In the genomic region with DNA sequence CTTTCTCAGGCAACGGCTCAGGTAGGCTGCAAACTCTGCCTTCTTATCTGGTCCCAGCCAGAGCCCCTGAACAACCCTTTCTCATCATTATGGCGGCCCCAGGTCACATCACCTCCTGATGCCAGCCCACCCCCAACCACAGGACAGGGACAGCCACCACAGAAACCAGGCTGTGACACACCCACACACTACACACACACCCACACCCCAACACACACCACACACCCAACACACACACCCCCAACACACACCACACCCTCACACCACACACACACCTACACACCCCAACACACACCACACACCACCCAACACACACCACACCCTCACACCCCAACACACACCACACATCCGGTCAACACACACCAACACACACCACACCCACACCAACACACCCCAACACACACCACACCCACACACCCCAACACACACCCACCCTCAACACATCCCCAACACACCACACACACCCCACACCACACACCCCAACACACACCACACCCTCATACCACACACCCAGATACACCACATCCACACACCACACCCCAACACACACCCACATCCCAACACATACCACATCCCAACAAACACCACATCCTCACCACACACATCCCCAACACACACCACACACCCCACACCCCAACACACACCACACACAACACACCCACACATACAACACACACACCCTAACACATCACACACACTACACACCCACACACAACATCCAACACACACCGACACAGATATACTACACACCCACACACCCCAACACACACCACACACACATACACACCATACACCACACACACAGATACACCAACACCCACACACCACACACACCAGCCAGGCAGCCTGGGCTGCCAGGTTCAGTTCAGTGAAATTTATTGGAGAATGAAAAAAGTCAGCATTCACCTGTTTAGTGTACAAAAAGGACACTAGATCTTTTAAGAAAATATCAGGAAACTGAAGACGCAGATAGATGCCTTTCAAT, we compare ENCODE assay signal across 15 cellular contexts. TPM values are rescaled to one million over a fixed set of nuclear protein-coding genes. Genes with fewer than 3 reads are reported as not detected.
A peak's percentile ranks its signal among the peaks of the same experiment; 100 is the strongest.
DNase-seq lines count a peak whose midpoint lies in the region; ATAC-seq, FAIRE-seq and TF ChIP-seq lines count a peak whose summit lies in the region.
"Had no signal": no experiment of that assay in that cellular context is flagged by ENCODE, and none has a peak within 500 bp of the region (broad histone marks: within the 10 kb centered on the region; RNA-seq: fewer than 3 reads in every experiment).

No MANE protein-coding gene starts in this region.

- H3K36me3 ChIP-seq in Caco-2 (ENCODE audit: control insufficient read depth, insufficient read depth, low read length): 0 out of 2 replicates have a peak, but pooled peaks cover 2% of the 10 kb centered on the region

- H3K27ac ChIP-seq in right cardiac atrium (ENCODE audit: low read length): no peak overlapping the region
- H3K27ac ChIP-seq: C4-2B, WERI-Rb-1 had no signal

- WGBS in right cardiac atrium: 86% methylated on average over 5 of the region's 5 CpGs

- H3K4me1 Mint-ChIP-seq in Caco-2 (ENCODE audit: low read depth, unreplicated experiment) (peaks cover 26% of the 10 kb centered on the region), natural killer cell (peaks cover 15 to 47% of the 10 kb centered on the region in 2 donors)
- H3K4me1 Mint-ChIP-seq in activated naive CD8-positive, alpha-beta T cell treated with anti-CD3 and anti-CD28 coated beads, Interleukin-2, amount 50 U/mL, for 24 hours: peaks cover 10% of the 10 kb centered on the region

- no TSS peak for BruUV-seq in Caco-2 (replicated peaks; lab: Mats Ljungman, UMichigan)

- peak overlapping the region; percentile 29 for H3K27ac Mint-ChIP-seq in Caco-2 (ENCODE audit: unreplicated experiment)
- H3K27ac Mint-ChIP-seq in activated naive CD8-positive, alpha-beta T cell treated with anti-CD3 and anti-CD28 coated beads, Interleukin-2, amount 50 U/mL, for 24 hours: peak overlapping the region; percentile 68
- peak overlapping the region; percentile 85 to 98 for H3K27ac Mint-ChIP-seq in natural killer cell

- H3K4me3 ChIP-seq in Caco-2 (ENCODE audit: low read depth, low read length) (no peak overlapping the region), right cardiac atrium (ENCODE audit: low read length) (no peak overlapping the region)

- POLR2A ChIA-PET in Caco-2 (lab: Charles Lee): no interaction called here

- H3K9me3 ChIP-seq in Caco-2 (no peaks in the 10 kb centered on the region), right cardiac atrium (ENCODE audit: control insufficient read depth, low read length) (no peaks in the 10 kb centered on the region)

- intact Hi-C loops in Caco-2 (cut with micrococcal nuclease; ENCODE audit: unreplicated experiment) (no loop called here), natural killer cell (cut with micrococcal nuclease) (no loop called here), right cardiac atrium (cut with DNase I) (loop anchor here in 2 of 4 donors (10.0 kb wide), 2 partner anchors 413 to 423 kb away; no protein-coding TSS in a partner anchor)

- H3K4me3 Mint-ChIP-seq in Caco-2 (ENCODE audit: unreplicated experiment) (peak overlapping the region; percentile 2), natural killer cell (peak overlapping the region; percentile 45)
- peak overlapping the region; percentile 19 for H3K4me3 Mint-ChIP-seq in activated naive CD8-positive, alpha-beta T cell treated with anti-CD3 and anti-CD28 coated beads, Interleukin-2, amount 50 U/mL, for 24 hours

- peaks cover 10% of the 10 kb centered on the region for H3K9me3 Mint-ChIP-seq in Caco-2 (ENCODE audit: unreplicated experiment)
- peaks cover 5% of the 10 kb centered on the region for H3K9me3 Mint-ChIP-seq in activated naive CD8-positive, alpha-beta T cell treated with anti-CD3 and anti-CD28 coated beads, Interleukin-2, amount 50 U/mL, for 24 hours
- H3K9me3 Mint-ChIP-seq in natural killer cell: peaks cover 4% of the 10 kb centered on the region in 2 donors

- CTCF ChIA-PET in Caco-2 (lab: Charles Lee): no interaction called here

- H3K27me3 ChIP-seq in Caco-2 (replicated peaks; ENCODE audit: control insufficient read depth, insufficient read depth, low read length) (no peaks in the 10 kb centered on the region), right cardiac atrium (ENCODE audit: control insufficient read depth, insufficient read depth) (no peaks in the 10 kb centered on the region)

- DNase-seq in Caco-2 (peak in 1 of 2 experiments; percentile 57), HTR-8/SVneo (ENCODE audit: insufficient read length, low spot score) (no peak), natural killer cell (no peak), NCI-H1694 (lab: John Stamatoyannopoulos, UW) (no peak), NCI-H524 (lab: John Stamatoyannopoulos, UW) (no peak), right cardiac atrium (no peak)
- no peak for DNase-seq in activated naive CD8-positive, alpha-beta T cell treated with anti-CD3 and anti-CD28 coated beads, Interleukin-2, amount 50 U/mL, for 24 hours
- no peak for DNase-seq in effector CD4-positive, alpha-beta T cell
- DNase-seq: activated gamma-delta T cell, mesendoderm, NCI-H187, SHP77 treated with DMSO at 0.1 percent for 48 hours, WERI-Rb-1 had no signal

- H3K4me1 ChIP-seq in Caco-2 (peaks cover 23% of the 10 kb centered on the region), right cardiac atrium (ENCODE audit: control insufficient read depth, insufficient read depth, low read length) (peaks cover 6% of the 10 kb centered on the region)

- TF ChIP-seq CTCF in Caco-2 (IDR thresholded peaks at IDR 0.05; ENCODE audit: insufficient read depth in 1 of 2, low read depth in 1 of 2, low read length in 1 of 2, severe bottlenecking in 1 of 2, unreplicated experiment in 1 of 2): no peak
- TF ChIP-seq CTCF in natural killer cell (IDR thresholded peaks at IDR 0.05): no peak

- peaks cover 55% of the 10 kb centered on the region for H3K36me3 Mint-ChIP-seq in Caco-2 (ENCODE audit: insufficient read depth, unreplicated experiment)
- peaks cover 9% of the 10 kb centered on the region for H3K36me3 Mint-ChIP-seq in activated naive CD8-positive, alpha-beta T cell treated with anti-CD3 and anti-CD28 coated beads, Interleukin-2, amount 50 U/mL, for 24 hours (ENCODE audit: low read depth)
- no peaks in the 10 kb centered on the region for H3K36me3 Mint-ChIP-seq in natural killer cell

- no peaks in the 10 kb centered on the region for H3K27me3 Mint-ChIP-seq in Caco-2 (ENCODE audit: insufficient read depth, unreplicated experiment)
- H3K27me3 Mint-ChIP-seq in activated naive CD8-positive, alpha-beta T cell treated with anti-CD3 and anti-CD28 coated beads, Interleukin-2, amount 50 U/mL, for 24 hours: no peaks in the 10 kb centered on the region
- H3K27me3 Mint-ChIP-seq in natural killer cell (ENCODE audit: low read depth in 2 of 2): no peaks in the 10 kb centered on the region

- ATAC-seq in activated naive CD8-positive, alpha-beta T cell treated with anti-CD3 and anti-CD28 coated beads, Interleukin-2, amount 50 U/mL, for 24 hours: no peak
- ATAC-seq in natural killer cell: peak; percentile 12 to 33 (median 29)
- no peak for ATAC-seq in right cardiac atrium

- FAIRE-seq in HTR-8/SVneo (lab: Jason Lieb, UNC): peak; percentile 98
- FAIRE-seq: G401.6 had no signal

RNA-seq across cellular contexts. Expression of gene ISYNA1, which starts 4.2 kb away (rescaled TPM):
- total RNA-seq in Caco-2 (2022): 65.3 and 67.3 TPM in 2 replicates
- 10 to 100 TPM; 39.7 to 53.6 (median 40.1) TPM for total RNA-seq in natural killer cell
- 10 to 100 TPM; 36.9 to 55.4 (median 45.3) TPM for total RNA-seq in right cardiac atrium
- 50.7 TPM for polyA plus RNA-seq in right cardiac atrium

RNA-seq across cellular contexts. Expression of gene SSBP4, which starts 22.9 kb away (rescaled TPM):
- total RNA-seq in Caco-2 (2022): 46.2 and 49.4 TPM in 2 replicates
- 100 to 1,000 TPM; 137 to 169 (median 158) TPM for total RNA-seq in natural killer cell
- total RNA-seq in right cardiac atrium: 10 to 100 TPM; 32.7 to 40.0 (median 37.8) TPM
- 36.2 TPM for polyA plus RNA-seq in right cardiac atrium

RNA-seq across cellular contexts. Expression of gene LRRC25, which starts 44.7 kb away (rescaled TPM):
- not detected in 2 replicates for total RNA-seq in Caco-2 (2022)
- total RNA-seq in natural killer cell: 10 to 100 TPM in 2 of 3 donors, 1 to 10 TPM in 1; 3.9 to 28.2 (median 12.0) TPM
- 1 to 10 TPM; 3.1 to 4.3 (median 3.7) TPM for total RNA-seq in right cardiac atrium
- polyA plus RNA-seq in right cardiac atrium: 1.5 TPM

RNA-seq across cellular contexts. Expression of gene GDF15, which starts 56.1 kb away (rescaled TPM):
- total RNA-seq in Caco-2 (2022): 55.3 and 56.1 TPM in 2 replicates
- total RNA-seq in natural killer cell: 1 to 10 TPM in 1 of 3 donors, under 1 TPM in 1, not detected in 1; 0.85 to 1.5 TPM
- under 1 TPM in 3 of 4 donors, not detected in 1; 0.50 to 0.60 (median 0.53) TPM for total RNA-seq in right cardiac atrium
- polyA plus RNA-seq in right cardiac atrium: 0.25 TPM

Comparison
In these comparisons a context has a peak if more than half of its experiments do, and no peak if none do; other contexts are left out.
1. H3K27ac Mint-ChIP-seq: peak in every context shown above with its lines; median percentile 92 in natural killer cell; 68 in activated naive CD8-positive, alpha-beta T cell treated with anti-CD3 and anti-CD28 coated beads, Interleukin-2, amount 50 U/mL, for 24 hours; 29 in Caco-2.
2. ATAC-seq: peak in natural killer cell (3 of 3); none in activated naive CD8-positive, alpha-beta T cell treated with anti-CD3 and anti-CD28 coated beads, Interleukin-2, amount 50 U/mL, for 24 hours (single experiment) and right cardiac atrium (0 of 2).
3. Peak in every context shown above with its lines, with median percentiles within 50 percentile points of each other: H3K4me3 Mint-ChIP-seq.